ENCODE assay signal across 16 cellular contexts in genomic region chr19:3003046-3003445, GRCh38. TPM values are rescaled to one million over a fixed set of nuclear protein-coding genes. Genes with fewer than 3 reads are reported as not detected.
A peak's percentile ranks its signal among the peaks of the same experiment; 100 is the strongest.
DNase-seq lines count a peak whose midpoint lies in the region; TF ChIP-seq lines count a peak whose summit lies in the region.
"Had no signal": no experiment of that assay in that cellular context is flagged by ENCODE, and none has a peak within 500 bp of the region (broad histone marks: within the 10 kb centered on the region; RNA-seq: fewer than 3 reads in every experiment).

No MANE protein-coding gene starts in this region.

- no peak overlapping the region for H3K27ac Mint-ChIP-seq in neural crest cell (ENCODE audit: unreplicated experiment)
- H3K27ac Mint-ChIP-seq: GM23338 had no signal

- H3K4me3 Mint-ChIP-seq in neural crest cell, result no peak overlapping the region
- H3K4me3 Mint-ChIP-seq: CD4-positive, CD25-positive, alpha-beta regulatory T cell; GM23338 had no signal

- H3K36me3 ChIP-seq in WERI-Rb-1, result peaks cover 25% of the 10 kb centered on the region
- H3K36me3 ChIP-seq: BLaER1 treated with 17β-estradiol and CSF1 and Interleukin-3, amounts not matched to agents 10 nM and 100 nM had no signal

- no peaks in the 10 kb centered on the region for H3K9me3 ChIP-seq in WERI-Rb-1 (ENCODE audit: severe bottlenecking)

- no peak overlapping the region for H3K4me3 ChIP-seq in WERI-Rb-1 (ENCODE audit: low read depth, low read length)
- H3K4me3 ChIP-seq: BLaER1 treated with 17β-estradiol and CSF1 and Interleukin-3, amounts not matched to agents 10 nM and 100 nM; GM23338 had no signal

- no peaks in the 10 kb centered on the region for H3K36me3 Mint-ChIP-seq in neural crest cell (ENCODE audit: low read depth)

- TF ChIP-seq CTCF in WERI-Rb-1 (IDR thresholded peaks at IDR 0.05; ENCODE audit: low read depth, low read length), result no peak
- TF ChIP-seq CTCF in neural crest cell (conservative IDR thresholded peaks at IDR 0.05), result no peak

- H3K27ac ChIP-seq in WERI-Rb-1, result 0 out of 2 replicates have a peak overlapping the region, but pooled peaks have one; percentile 22
- H3K27ac ChIP-seq: 22Rv1; BLaER1 treated with 17β-estradiol and CSF1 and Interleukin-3, amounts not matched to agents 10 nM and 100 nM had no signal

- peaks cover 5% of the 10 kb centered on the region for H3K4me1 Mint-ChIP-seq in neural crest cell
- H3K4me1 Mint-ChIP-seq: CD4-positive, CD25-positive, alpha-beta regulatory T cell; GM23338 had no signal

- H3K9me3 Mint-ChIP-seq in neural crest cell, result no peaks in the 10 kb centered on the region
- H3K9me3 Mint-ChIP-seq: CD4-positive, CD25-positive, alpha-beta regulatory T cell; GM23338 had no signal

- peaks cover 20% of the 10 kb centered on the region for H3K27me3 Mint-ChIP-seq in neural crest cell (ENCODE audit: low read depth)
- H3K27me3 Mint-ChIP-seq: CD4-positive, CD25-positive, alpha-beta regulatory T cell had no signal

- H3K27me3 ChIP-seq in WERI-Rb-1 (ENCODE audit: insufficient read depth, low read depth, severe bottlenecking), result no peaks in the 10 kb centered on the region
- H3K27me3 ChIP-seq: BLaER1 treated with 17β-estradiol and CSF1 and Interleukin-3, amounts not matched to agents 10 nM and 100 nM had no signal

- DNase-seq in NCI-H2227 (lab: John Stamatoyannopoulos, UW; ENCODE audit: unreplicated experiment) (peak; percentile 8), NCI-H2227 treated with DMSO at 0.1 percent for 48 hours (lab: John Stamatoyannopoulos, UW) (no peak), WERI-Rb-1 (peak; percentile 42), neural crest cell (ENCODE audit: low read depth, low spot score) (peak; percentile 58), SW480 (ENCODE audit: low spot score) (no peak), NK-92 (lab: John Stamatoyannopoulos, UW; ENCODE audit: unreplicated experiment) (no peak), NCI-H226 (no peak)
- DNase-seq: AML-193; Calu3; CD4-positive, CD25-positive, alpha-beta regulatory T cell; DMS79; H7 had no signal

RNA-seq across cellular contexts. Expression of gene TLE6, which starts 25.7 kb away (rescaled TPM):
- 0.44 TPM in 1 of 2 replicates, not detected in the other for total RNA-seq in neural crest cell
- total RNA-seq: CD4-positive, CD25-positive, alpha-beta regulatory T cell; HT1080 had no signal

RNA-seq across cellular contexts. Expression of gene TLE2, which starts 26.0 kb away (rescaled TPM):
- total RNA-seq in neural crest cell, result 0.73 and 1.4 TPM in 2 replicates
- total RNA-seq: HT1080 had no signal

RNA-seq across cellular contexts. Expression of gene ZNF77, which starts 58.3 kb away (rescaled TPM):
- 7.8 and 7.9 TPM in 2 replicates for total RNA-seq in neural crest cell
- total RNA-seq: HT1080 had no signal

RNA-seq across cellular contexts. Expression of gene TLE5, which starts 59.2 kb away (rescaled TPM):
- total RNA-seq in neural crest cell, result 244 and 247 TPM in 2 replicates

Comparison
In these comparisons a context has a peak if more than half of its experiments do, and no peak if none do; other contexts are left out.
1. DNase-seq: peak in NCI-H2227 (single experiment), WERI-Rb-1 (single experiment) and neural crest cell (single experiment); none in NCI-H2227 treated with DMSO at 0.1 percent for 48 hours (single experiment), SW480 (single experiment), NK-92 (single experiment) and NCI-H226 (single experiment).